8 cellular contexts compared by ENCODE assay signal in the genomic region with DNA sequence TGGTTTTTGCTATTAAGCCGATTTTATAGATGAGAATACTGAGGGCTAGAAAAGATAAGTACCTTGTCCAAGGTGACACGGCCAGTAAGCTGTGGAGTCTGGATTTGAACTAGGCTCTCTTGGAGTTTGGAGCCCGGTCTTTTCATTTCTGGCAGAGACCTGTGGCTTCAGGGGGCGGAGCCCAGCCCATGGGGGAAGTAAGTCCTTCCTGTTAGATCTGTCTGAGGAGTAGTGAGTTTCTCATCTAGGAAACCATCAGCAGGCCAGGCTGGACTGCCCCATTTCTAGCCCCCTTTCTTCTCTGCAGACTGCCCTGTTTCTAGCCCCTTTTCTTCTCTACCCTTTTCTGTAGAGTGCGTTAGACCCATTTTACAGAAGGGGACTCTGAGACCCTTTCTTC. TPM values are rescaled to one million over a fixed set of nuclear protein-coding genes. Genes with fewer than 3 reads are reported as not detected.
DNase-seq lines count a peak whose midpoint lies in the region; ATAC-seq and TF ChIP-seq lines count a peak whose summit lies in the region.

No MANE protein-coding gene starts in this region.

- no peak overlapping the region for H3K27ac ChIP-seq in HUES64 (ENCODE audit: low read depth, low read length)
- H3K27ac ChIP-seq in osteoblast (ENCODE audit: low read depth, low read length): no peak overlapping the region
- H3K27ac ChIP-seq in SJCRH30: no peak overlapping the region
- no peak overlapping the region for H3K27ac ChIP-seq in CD4-positive, alpha-beta T cell (ENCODE audit: low read depth, low read length)

- peak overlapping the region; percentile 79 for H3K4me2 ChIP-seq in osteoblast (ENCODE audit: insufficient read depth, low read length)

- H3K9me3 ChIP-seq in HUES64 (ENCODE audit: insufficient read depth, low read depth, low read length): no peaks in the 10 kb centered on the region
- H3K9me3 ChIP-seq in osteoblast (ENCODE audit: low read depth, low read length): no peaks in the 10 kb centered on the region
- H3K9me3 ChIP-seq in SJCRH30 (replicated peaks): no peaks in the 10 kb centered on the region
- H3K9me3 ChIP-seq in CD4-positive, alpha-beta T cell (ENCODE audit: control insufficient read depth, low read length): no peaks in the 10 kb centered on the region

- no peaks in the 10 kb centered on the region for H3K9me3 Mint-ChIP-seq in CD4-positive, alpha-beta T cell

- H3K27me3 Mint-ChIP-seq in CD4-positive, alpha-beta T cell: peaks cover 54% of the 10 kb centered on the region

- no peak overlapping the region for H3K9ac ChIP-seq in HUES64 (ENCODE audit: low read depth, low read length)

- H3K4me3 ChIP-seq in HUES64 (ENCODE audit: low read length): peak overlapping the region; percentile 68
- H3K4me3 ChIP-seq in cardiac fibroblast (replicated peaks in 1 of 2; ENCODE audit: low read depth in 2 of 2, low read length in 2 of 2): peak overlapping the region; percentile 61 to 94
- peak overlapping the region; percentile 66 for H3K4me3 ChIP-seq in osteoblast (ENCODE audit: insufficient read depth, low read length)
- H3K4me3 ChIP-seq in SJCRH30: no peak overlapping the region

- no peaks in the 10 kb centered on the region for H3K79me2 ChIP-seq in osteoblast (ENCODE audit: insufficient read depth, low read length)

- H3K36me3 ChIP-seq in HUES64 (ENCODE audit: insufficient read depth, low read length) (no peaks in the 10 kb centered on the region), osteoblast (ENCODE audit: insufficient read depth, low read length) (no peaks in the 10 kb centered on the region), SJCRH30 (no peaks in the 10 kb centered on the region)

- WGBS in HUES64: 62% methylated on average over 5 of the region's 5 CpGs

- H3K27me3 ChIP-seq in HUES64 (ENCODE audit: insufficient read depth, low read length) (peaks cover 62% of the 10 kb centered on the region), osteoblast (ENCODE audit: insufficient read depth, low read length) (peaks cover 7% of the 10 kb centered on the region), SJCRH30 (no peaks in the 10 kb centered on the region)
- H3K27me3 ChIP-seq in CD4-positive, alpha-beta T cell (ENCODE audit: control insufficient read depth, insufficient read depth, low read length): peaks cover 18% of the 10 kb centered on the region

- no peak overlapping the region for H3K27ac Mint-ChIP-seq in CD4-positive, alpha-beta T cell

- CTCF ChIA-PET in CD4-positive, alpha-beta T cell (lab: Charles Lee): no interaction called here

- no peaks in the 10 kb centered on the region for H3K36me3 Mint-ChIP-seq in CD4-positive, alpha-beta T cell (ENCODE audit: low read depth)

- intact Hi-C loops in CD4-positive, alpha-beta T cell (cut with DNase I, micrococcal nuclease): no loop called here

- H4K20me1 ChIP-seq in osteoblast (ENCODE audit: insufficient read depth, low read length): no peaks in the 10 kb centered on the region

- TF ChIP-seq CTCF in cardiac fibroblast (IDR thresholded peaks at IDR 0.05; ENCODE audit: low read depth, low read length) (no peak), osteoblast (IDR thresholded peaks at IDR 0.05; ENCODE audit: extremely low read depth, low read depth, low read length) (no peak)
- no peak for TF ChIP-seq CTCF in CD4-positive, alpha-beta T cell (IDR thresholded peaks at IDR 0.05)

- peaks cover 5% of the 10 kb centered on the region for H3K4me1 Mint-ChIP-seq in CD4-positive, alpha-beta T cell (ENCODE audit: low read depth)

- DNase-seq in cardiac fibroblast (ENCODE audit: low read depth in 2 of 2) (no peak), osteoblast (ENCODE audit: insufficient read length, low spot score, missing footprints) (no peak), SJCRH30 (no peak)
- DNase-seq in activated CD8-positive, alpha-beta memory T cell treated with anti-CD3 and anti-CD28 coated beads for 24 hours: no peak
- no peak for DNase-seq in CD4-positive, alpha-beta T cell

- ATAC-seq in GM19351 (IDR thresholded peaks at IDR 0.05; ENCODE audit: unreplicated experiment) (peak; percentile 19), GM19328 (IDR thresholded peaks at IDR 0.05; ENCODE audit: unreplicated experiment) (no peak)
- no peak for ATAC-seq in CD4-positive, alpha-beta T cell (ENCODE audit: poor library complexity)

- H3K4me1 ChIP-seq in HUES64 (ENCODE audit: insufficient read depth, low read length) (peaks cover 15% of the 10 kb centered on the region), osteoblast (ENCODE audit: insufficient read depth, low read length) (peaks cover 5% of the 10 kb centered on the region), SJCRH30 (peaks cover 2% of the 10 kb centered on the region)

- no peak overlapping the region for H3K4me3 Mint-ChIP-seq in CD4-positive, alpha-beta T cell

- H2AFZ ChIP-seq in osteoblast (ENCODE audit: low read length): peak overlapping the region; percentile 49

- POLR2A ChIA-PET in CD4-positive, alpha-beta T cell (lab: Charles Lee): no interaction called here

RNA-seq across cellular contexts. Expression of gene PTGS1, which starts 0.5 kb away (rescaled TPM):
- polyA plus RNA-seq in HUES64 (2013, experiment 1 of 2): 1.00 TPM
- 1.7 TPM for polyA plus RNA-seq in HUES64 (2013, experiment 2 of 2)
- 2.5 and 3.2 TPM in 2 replicates for total RNA-seq in osteoblast
- 0.85 and 1.2 TPM in 2 replicates for total RNA-seq in SJCRH30 (2014; rRNA removed; shearing (Covaris generic))
- total RNA-seq in CD4-positive, alpha-beta T cell: under 1 TPM; 0.14 to 0.27 TPM
